19 cellular contexts compared by ENCODE assay signal in genomic region chr7:88635149-88635548, GRCh38.
DNase-seq lines count a peak whose midpoint lies in the region; ATAC-seq, FAIRE-seq and TF ChIP-seq lines count a peak whose summit lies in the region.
"Had no signal": no experiment of that assay in that cellular context is flagged by ENCODE, and none has a peak within 500 bp of the region (broad histone marks: within the 10 kb centered on the region; RNA-seq: fewer than 3 reads in every experiment).

No MANE protein-coding gene starts in this region.

- H3K14ac ChIP-seq in H1 (ENCODE audit: insufficient read length): no peak overlapping the region
- H3K14ac ChIP-seq in neuronal stem cell (ENCODE audit: low read length): no peak overlapping the region

- H2BK120ac ChIP-seq in H1 (replicated peaks; ENCODE audit: low read depth, low read length) (no peak overlapping the region), neuronal stem cell (ENCODE audit: low read depth, low read length) (no peak overlapping the region)

- no peak overlapping the region for H3K4ac ChIP-seq in H1 (replicated peaks; ENCODE audit: insufficient read length, low read depth, low read length)
- no peak overlapping the region for H3K4ac ChIP-seq in neuronal stem cell (ENCODE audit: low read length)

- H4K8ac ChIP-seq in H1 (ENCODE audit: extremely low read depth, insufficient read depth, low read length) (no peak overlapping the region), neuronal stem cell (ENCODE audit: low read depth, low read length) (no peak overlapping the region)

- no peaks in the 10 kb centered on the region for H3K27me3 Mint-ChIP-seq in natural killer cell treated with Interleukin-12 subunit alpha and Interleukin-12 subunit beta and Interleukin-15 and Interleukin-18, amount 100 ng/mL, for 72 hours
- H3K27me3 Mint-ChIP-seq: CD4-positive, CD25-positive, alpha-beta regulatory T cell had no signal

- 29% methylated on average over 1 of the region's 1 CpG; no CpG with 5 or more reads in 1 of the 2 experiments for WGBS in H1 (ENCODE audit: extremely low coverage in 1 of 2, insufficient coverage in 1 of 2, insufficient read length in 1 of 2, insufficient replicate concordance in 2 of 2, low coverage in 1 of 2, low lambda C conversion rate in 2 of 2, missing lambda C conversion rate in 1 of 2), 2 experiments
- WGBS in neuronal stem cell (ENCODE audit: extremely low coverage in 2 of 2, insufficient read length in 2 of 2, insufficient replicate concordance in 1 of 2), 2 donors: no CpG with 5 or more reads among the region's 1 CpG

- H3K27me3 ChIP-seq in HAP-1 (ENCODE audit: low read depth) (no peaks in the 10 kb centered on the region), H1 (replicated peaks in 1 of 4; ENCODE audit: control insufficient read depth in 3 of 4, extremely low read depth in 1 of 4, insufficient read depth in 3 of 4, low read length in 3 of 4) (no peaks in the 10 kb centered on the region), iPS-18a (ENCODE audit: control insufficient read depth, insufficient read depth, low read length) (no peaks in the 10 kb centered on the region), neuronal stem cell (ENCODE audit: control insufficient read depth in 3 of 3, insufficient read depth in 3 of 3, low read depth in 1 of 3, low read length in 3 of 3) (no peaks in the 10 kb centered on the region), MM.1S (replicated peaks; ENCODE audit: insufficient read depth, low read length) (no peaks in the 10 kb centered on the region)

- no peak overlapping the region for H2AK5ac ChIP-seq in H1 (ENCODE audit: low read depth, low read length)
- H2AK5ac ChIP-seq in neuronal stem cell (ENCODE audit: low read depth, low read length): no peak overlapping the region

- peak overlapping the region; percentile 14 to 55 for H3K4me2 ChIP-seq in H1 (ENCODE audit: insufficient read depth in 1 of 2, low read depth in 2 of 2, low read length in 2 of 2)
- H3K4me2 ChIP-seq in neuronal stem cell (ENCODE audit: insufficient read depth, low read length, poor library complexity, severe bottlenecking): no peak overlapping the region
- H3K4me2 ChIP-seq in MM.1S (ENCODE audit: low read depth, low read length): no peak overlapping the region
- H3K4me2 ChIP-seq: A549 had no signal

- no peaks in the 10 kb centered on the region for H3K79me1 ChIP-seq in H1 (ENCODE audit: low read depth, low read length)
- H3K79me1 ChIP-seq in neuronal stem cell (ENCODE audit: low read depth, low read length): no peaks in the 10 kb centered on the region

- H3K18ac ChIP-seq in H1 (ENCODE audit: extremely low read depth, low read length) (no peak overlapping the region), neuronal stem cell (ENCODE audit: low read length) (no peak overlapping the region)

- H3K36me3 ChIP-seq in HAP-1 (replicated peaks): no peaks in the 10 kb centered on the region
- H3K36me3 ChIP-seq in H1 (ENCODE audit: control insufficient read depth in 2 of 4, insufficient read depth in 4 of 4, low read length in 3 of 4): no peaks in the 10 kb centered on the region
- H3K36me3 ChIP-seq in iPS-18a (ENCODE audit: control insufficient read depth, low read depth, low read length): no peaks in the 10 kb centered on the region
- H3K36me3 ChIP-seq in neuronal stem cell (replicated peaks in 1 of 2; ENCODE audit: control insufficient read depth in 2 of 2, insufficient read depth in 2 of 2, low read length in 2 of 2): no peaks in the 10 kb centered on the region
- no peaks in the 10 kb centered on the region for H3K36me3 ChIP-seq in MM.1S (replicated peaks; ENCODE audit: insufficient read depth, low read length)

- H3K4me1 ChIP-seq in HAP-1 (peaks cover 24% of the 10 kb centered on the region), H1 (replicated peaks in 1 of 4; ENCODE audit: control insufficient read depth in 3 of 4, insufficient read depth in 4 of 4, low read length in 3 of 4) (peaks cover 0 to 6% (median 3%) of the 10 kb centered on the region in 4 experiments; a peak in 4 of 7 replicates), iPS-18a (ENCODE audit: control insufficient read depth, low read depth, low read length) (peaks cover 38% of the 10 kb centered on the region), neuronal stem cell (ENCODE audit: control insufficient read depth in 2 of 2, insufficient read depth in 1 of 2, low read depth in 1 of 2, low read length in 2 of 2) (peaks cover 0 to 7% of the 10 kb centered on the region in 2 donors), MM.1S (ENCODE audit: low read length) (no peaks in the 10 kb centered on the region)
- H3K4me1 ChIP-seq: A549 had no signal

- H4K5ac ChIP-seq in H1 (ENCODE audit: insufficient read length, low read depth, low read length): no peak overlapping the region

- H3F3A ChIP-seq in MM.1S (ENCODE audit: insufficient read depth, low read length): no peaks in the 10 kb centered on the region

- H4K20me1 ChIP-seq in H1 (replicated peaks in 1 of 2; ENCODE audit: control insufficient read depth in 1 of 2, insufficient read depth in 2 of 2, low read length in 2 of 2): no peaks in the 10 kb centered on the region
- H4K20me1 ChIP-seq in MM.1S (ENCODE audit: insufficient read depth, low read length): no peaks in the 10 kb centered on the region

- H3K79me2 ChIP-seq in H1 (ENCODE audit: control insufficient read depth in 1 of 2, insufficient read depth in 2 of 2, low read length in 2 of 2): no peaks in the 10 kb centered on the region
- H3K79me2 ChIP-seq in MM.1S (ENCODE audit: low read length): no peaks in the 10 kb centered on the region

- CTCF ChIA-PET in H1 (lab: Charles Lee; ENCODE audit: partially characterized antibody): interaction anchor here (1.2 to 1.4 kb wide), 2 partner anchors 20 to 31 kb away, joined by 3 to 4 read pairs; no protein-coding TSS in a partner anchor

- H3K4me3 ChIP-seq in HAP-1 (no peak overlapping the region), H1 (ENCODE audit: extremely low read depth in 1 of 4, insufficient read depth in 2 of 4, low read depth in 3 of 4, low read length in 4 of 4) (peak overlapping the region in 2 of 4 experiments; percentile 3 to 35; a peak in 1 of 8 replicates), iPS-18a (ENCODE audit: low read length) (peak overlapping the region; percentile 51), neuronal stem cell (ENCODE audit: low read length in 2 of 2) (no peak overlapping the region), MM.1S (ENCODE audit: low read length) (no peak overlapping the region)
- H3K4me3 ChIP-seq: A549 had no signal

- no peaks in the 10 kb centered on the region for H3K4me1 Mint-ChIP-seq in natural killer cell treated with Interleukin-12 subunit alpha and Interleukin-12 subunit beta and Interleukin-15 and Interleukin-18, amount 100 ng/mL, for 72 hours (ENCODE audit: low read depth in 2 of 2)
- H3K4me1 Mint-ChIP-seq: CD4-positive, CD25-positive, alpha-beta regulatory T cell had no signal

- ATAC-seq in natural killer cell treated with Interleukin-12 subunit alpha and Interleukin-12 subunit beta and Interleukin-15 and Interleukin-18, amount 100 ng/mL, for 72 hours: no peak
- ATAC-seq: A549, HCT116, PC-3 had no signal

- no peak for TF ChIP-seq POLR2A in H1 (IDR thresholded peaks at IDR 0.05; ENCODE audit: control extremely low read depth in 1 of 2, low read depth in 2 of 2, low read length in 2 of 2)

- H3K36me3 Mint-ChIP-seq in natural killer cell treated with Interleukin-12 subunit alpha and Interleukin-12 subunit beta and Interleukin-15 and Interleukin-18, amount 100 ng/mL, for 72 hours: no peaks in the 10 kb centered on the region
- H3K36me3 Mint-ChIP-seq: CD4-positive, CD25-positive, alpha-beta regulatory T cell had no signal

- POLR2A ChIA-PET in H1 (lab: Charles Lee; ENCODE audit: partially characterized antibody): no interaction called here

- no peak overlapping the region for H4K91ac ChIP-seq in H1 (replicated peaks; ENCODE audit: insufficient read length, low read length)
- H4K91ac ChIP-seq in neuronal stem cell (ENCODE audit: low read depth, low read length, poor library complexity): no peak overlapping the region

- H2BK5ac ChIP-seq in H1 (ENCODE audit: low read depth, low read length) (no peak overlapping the region), neuronal stem cell (ENCODE audit: low read length) (no peak overlapping the region)

- H3K4me3 Mint-ChIP-seq in natural killer cell treated with Interleukin-12 subunit alpha and Interleukin-12 subunit beta and Interleukin-15 and Interleukin-18, amount 100 ng/mL, for 72 hours: no peak overlapping the region
- H3K4me3 Mint-ChIP-seq: CD4-positive, CD25-positive, alpha-beta regulatory T cell had no signal

- H3K9me3 ChIP-seq in HAP-1: no peaks in the 10 kb centered on the region
- H3K9me3 ChIP-seq in H1 (ENCODE audit: insufficient read depth in 2 of 2, low read depth in 1 of 2, low read length in 1 of 2): no peaks in the 10 kb centered on the region; a peak in 1 of 4 replicates
- no peaks in the 10 kb centered on the region for H3K9me3 ChIP-seq in iPS-18a (ENCODE audit: control insufficient read depth, low read depth, low read length)
- H3K9me3 ChIP-seq in neuronal stem cell (replicated peaks in 1 of 2; ENCODE audit: control insufficient read depth in 2 of 2, insufficient read depth in 1 of 2, low read depth in 1 of 2, low read length in 2 of 2): no peaks in the 10 kb centered on the region
- H3K9me3 ChIP-seq in MM.1S (replicated peaks; ENCODE audit: insufficient read depth, low read length): no peaks in the 10 kb centered on the region
- H3K9me3 ChIP-seq: A549 had no signal

- TF ChIP-seq RAD21 in H1 (IDR thresholded peaks at IDR 0.05 in 1 of 2, conservative IDR thresholded peaks at IDR 0.05 in 1 of 2; ENCODE audit: low read depth in 2 of 2, low read length in 2 of 2): no peak

- peaks cover 10% of the 10 kb centered on the region for H3K9me3 Mint-ChIP-seq in natural killer cell treated with Interleukin-12 subunit alpha and Interleukin-12 subunit beta and Interleukin-15 and Interleukin-18, amount 100 ng/mL, for 72 hours

- no peak overlapping the region for H2BK15ac ChIP-seq in H1 (ENCODE audit: low read length)
- H2BK15ac ChIP-seq in neuronal stem cell (ENCODE audit: low read length): no peak overlapping the region

- H2BK12ac ChIP-seq in H1 (ENCODE audit: low read depth, low read length) (no peak overlapping the region), neuronal stem cell (ENCODE audit: low read length) (no peak overlapping the region)

- no peaks in the 10 kb centered on the region for H3K23me2 ChIP-seq in H1 (ENCODE audit: low read depth, low read length)

- H3K9ac ChIP-seq in H1 (replicated peaks in 1 of 4; ENCODE audit: extremely low read depth in 1 of 4, low read depth in 3 of 4, low read length in 3 of 4): no peak overlapping the region
- H3K9ac ChIP-seq in iPS-18a (ENCODE audit: low read length): peak overlapping the region; percentile 9
- H3K9ac ChIP-seq in neuronal stem cell (ENCODE audit: low read depth, low read length, poor library complexity): no peak overlapping the region
- no peak overlapping the region for H3K9ac ChIP-seq in MM.1S (ENCODE audit: low read length)

- in situ Hi-C loops in HAP-1 (cut with MboI; ENCODE audit: low sequenced_read_pairs): no loop called here

- H3K27ac ChIP-seq in H1 (ENCODE audit: low read depth, low read length) (no peak overlapping the region), iPS-18a (ENCODE audit: low read length) (peak overlapping the region; percentile 31), neuronal stem cell (replicated peaks; ENCODE audit: low read length) (no peak overlapping the region), MM.1S (ENCODE audit: low read length) (no peak overlapping the region)
- H3K27ac ChIP-seq: A549 had no signal

- no peak overlapping the region for H3K23ac ChIP-seq in H1 (ENCODE audit: insufficient read length)
- H3K23ac ChIP-seq in neuronal stem cell (ENCODE audit: low read depth, low read length, poor library complexity): no peak overlapping the region

- peak; percentile 20 to 92 for DNase-seq in HAP-1 (ENCODE audit: low spot score in 2 of 2)
- DNase-seq in H1 (ENCODE audit: low read depth in 1 of 2, low spot score in 2 of 2): peak in 1 of 2 experiments; percentile 53
- peak; percentile 3 for DNase-seq in neuronal stem cell (ENCODE audit: low spot score)
- DNase-seq in MM.1S: no peak
- DNase-seq in cerebellum (ENCODE audit: low spot score): no peak
- no peak for DNase-seq in natural killer cell treated with Interleukin-12 subunit alpha and Interleukin-12 subunit beta and Interleukin-15 and Interleukin-18, amount 100 ng/mL, for 72 hours (ENCODE audit: low spot score)
- DNase-seq: CD4-positive, CD25-positive, alpha-beta regulatory T cell; EL; Karpas-422; NCI-H1417 treated with DMSO at 0.1 percent for 48 hours; NCI-H187; NCI-H446; NCI-H526; PC-3; SHP77 had no signal

- H3K27ac Mint-ChIP-seq in natural killer cell treated with Interleukin-12 subunit alpha and Interleukin-12 subunit beta and Interleukin-15 and Interleukin-18, amount 100 ng/mL, for 72 hours: no peak overlapping the region
- H3K27ac Mint-ChIP-seq: CD4-positive, CD25-positive, alpha-beta regulatory T cell had no signal

- H2BK20ac ChIP-seq in H1 (ENCODE audit: low read length): no peak overlapping the region

- no peaks in the 10 kb centered on the region for H3K9me2 ChIP-seq in MM.1S (replicated peaks; ENCODE audit: insufficient read depth, low read length)

- no peak overlapping the region for H3K56ac ChIP-seq in H1 (replicated peaks; ENCODE audit: insufficient read length, low read depth, low read length)

- no peak for TF ChIP-seq CTCF in H1 (IDR thresholded peaks at IDR 0.05; ENCODE audit: control extremely low read depth in 1 of 3, insufficient read depth in 1 of 3, low read depth in 1 of 3, low read length in 3 of 3)
- no peak for TF ChIP-seq CTCF in MM.1S (IDR thresholded peaks at IDR 0.05; ENCODE audit: low read length)

- H2AFZ ChIP-seq in H1 (ENCODE audit: low read length) (no peak overlapping the region), neuronal stem cell (ENCODE audit: low read length) (peak overlapping the region; percentile 32), MM.1S (ENCODE audit: low read length) (no peak overlapping the region)

- 0 out of 3 replicates have a peak, but pooled peaks of 1 of the 2 experiments have one; percentile 9 for TF ChIP-seq EP300 in H1 (IDR thresholded peaks at IDR 0.05; ENCODE audit: borderline replicate concordance in 1 of 2, low read depth in 2 of 2, low read length in 2 of 2)

- FAIRE-seq in H1 (lab: Jason Lieb, UNC): peak; percentile 92
- FAIRE-seq: A549, HTR-8/SVneo had no signal

Comparison
In these comparisons a context has a peak if more than half of its experiments do, and no peak if none do; other contexts are left out.
1. DNase-seq: peak in HAP-1 (2 of 2) and neuronal stem cell (single experiment); none in MM.1S (single experiment), cerebellum (single experiment) and natural killer cell treated with Interleukin-12 subunit alpha and Interleukin-12 subunit beta and Interleukin-15 and Interleukin-18, amount 100 ng/mL, for 72 hours (single experiment).
2. H3K4me2 ChIP-seq: peak in H1 (2 of 2); none in neuronal stem cell (single experiment) and MM.1S (single experiment).